Comparison of ENCODE assay signal across 13 cellular contexts in genomic region chr6:10163159-10163962, GRCh38.
A peak's percentile ranks its signal among the peaks of the same experiment; 100 is the strongest.
DNase-seq lines count a peak whose midpoint lies in the region; ATAC-seq and TF ChIP-seq lines count a peak whose summit lies in the region.
"Had no signal": no experiment of that assay in that cellular context is flagged by ENCODE, and none has a peak within 500 bp of the region (broad histone marks: within the 10 kb centered on the region; RNA-seq: fewer than 3 reads in every experiment).

No MANE protein-coding gene starts in this region.

- peak overlapping the region; percentile 54 for H3K4me3 ChIP-seq in PC-3 (ENCODE audit: low read length)
- H3K4me3 ChIP-seq in retinal pigment epithelial cell (ENCODE audit: low read length), result no peak overlapping the region
- H3K4me3 ChIP-seq: HAP-1 had no signal

- no TSS peak for BruUV-seq in PC-3 (replicated peaks; lab: Mats Ljungman, UMichigan)

- no peaks in the 10 kb centered on the region for H3K36me3 ChIP-seq in PC-3 (ENCODE audit: low read depth, low read length)
- H3K36me3 ChIP-seq: HAP-1 had no signal

- intact Hi-C loops in PC-3 (cut with micrococcal nuclease), result no loop called here

- H3K9me3 ChIP-seq in PC-3 (ENCODE audit: low read length), result no peaks in the 10 kb centered on the region
- H3K9me3 ChIP-seq: HAP-1 had no signal

- no peaks in the 10 kb centered on the region for H3K9me2 ChIP-seq in PC-3 (replicated peaks; ENCODE audit: low read length)

- no peaks in the 10 kb centered on the region for H4K20me1 ChIP-seq in PC-3 (ENCODE audit: low read length)

- peak; percentile 37 for ATAC-seq in PC-3
- ATAC-seq in HG02938 (IDR thresholded peaks at IDR 0.05; ENCODE audit: unreplicated experiment), result no peak
- no peak for ATAC-seq in GM18498 (IDR thresholded peaks at IDR 0.05; ENCODE audit: unreplicated experiment)
- ATAC-seq: left lobe of liver had no signal

- peak overlapping the region; percentile 65 for H3K27ac ChIP-seq in PC-3 (ENCODE audit: low read length)
- peak overlapping the region; percentile 88 for H3K27ac ChIP-seq in epithelial cell of prostate

- no peaks in the 10 kb centered on the region for H3K79me2 ChIP-seq in PC-3 (ENCODE audit: low read length)

- no peaks in the 10 kb centered on the region for H3F3A ChIP-seq in PC-3 (ENCODE audit: low read length, unreplicated experiment)

- no peaks in the 10 kb centered on the region for H3K27me3 ChIP-seq in PC-3 (ENCODE audit: low read length)

- H3K4me1 ChIP-seq in PC-3 (ENCODE audit: insufficient read depth, low read length), result peaks cover 20% of the 10 kb centered on the region; the same call in 1 of the 2 replicates

- peak overlapping the region; percentile 73 for H3K4me2 ChIP-seq in PC-3 (ENCODE audit: low read length)

- POLR2A ChIA-PET in PC-3 (lab: Charles Lee; ENCODE audit: unreplicated experiment), result no interaction called here

- H3K9ac ChIP-seq in PC-3 (ENCODE audit: low read length), result no peak overlapping the region

- DNase-seq in M059J (ENCODE audit: low read depth) (peak; percentile 90), PC-3 (peak; percentile 83), epithelial cell of prostate (ENCODE audit: low read depth, low spot score) (peak; percentile 97), retinal pigment epithelial cell (ENCODE audit: low read depth) (peak; percentile 9), NCI-H1092 treated with DMSO at 0.1 percent for 48 hours (lab: John Stamatoyannopoulos, UW) (no peak), NCI-H2081 (lab: John Stamatoyannopoulos, UW) (no peak)
- DNase-seq: activated CD4-positive, alpha-beta T cell treated with anti-CD3 and anti-CD28 coated beads, Interleukin-2, amount 50 U/mL, for 1 hour; activated naive CD4-positive, alpha-beta T cell treated with anti-CD3 and anti-CD28 coated beads, Interleukin-2, amount 10 ng/mL, durations not matched to agents 7 days and 5 days; NCI-H446 treated with DMSO at 0.1 percent for 48 hours had no signal

- CTCF ChIA-PET in PC-3 (lab: Charles Lee), result interaction anchor here (0.6 to 1.0 kb wide), 2 partner anchors 79 to 529 kb away, joined by 4 to 14 read pairs; no protein-coding TSS in a partner anchor

- TF ChIP-seq CTCF in PC-3 (conservative IDR thresholded peaks at IDR 0.05; ENCODE audit: low read depth, low read length) (no peak), retinal pigment epithelial cell (conservative IDR thresholded peaks at IDR 0.05; ENCODE audit: low read depth, low read length) (no peak)

- H2AFZ ChIP-seq in PC-3 (ENCODE audit: low read length), result peak overlapping the region; percentile 71

Comparison
In these comparisons a context has a peak if more than half of its experiments do, and no peak if none do; other contexts are left out.
1. DNase-seq: peak in M059J (single experiment), PC-3 (single experiment), epithelial cell of prostate (single experiment) and retinal pigment epithelial cell (single experiment); none in NCI-H1092 treated with DMSO at 0.1 percent for 48 hours (single experiment) and NCI-H2081 (0 of 2).